ENCODE assay signal across 27 cellular contexts in the genomic region with DNA sequence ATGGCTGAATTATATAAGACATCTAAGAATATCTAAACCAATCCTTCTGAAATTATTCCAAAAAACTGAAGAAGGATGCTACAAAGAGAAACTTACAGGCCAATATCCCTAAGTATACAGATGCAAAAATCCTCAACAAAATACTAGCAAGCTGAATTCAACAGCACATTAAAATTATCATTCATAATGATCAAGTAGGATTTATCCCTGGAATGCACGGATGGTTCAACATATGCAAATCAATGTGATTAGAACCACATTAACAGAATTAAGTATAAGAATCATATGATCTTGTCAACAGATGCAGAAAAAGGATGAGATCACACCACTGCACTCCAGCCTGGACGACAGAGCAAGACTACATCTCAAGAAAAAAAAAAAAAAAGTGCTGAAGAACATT. TPM values are rescaled to one million over a fixed set of nuclear protein-coding genes. Genes with fewer than 3 reads are reported as not detected.
DNase-seq lines count a peak whose midpoint lies in the region; ATAC-seq, FAIRE-seq and TF ChIP-seq lines count a peak whose summit lies in the region.
"Had no signal": no experiment of that assay in that cellular context is flagged by ENCODE, and none has a peak within 500 bp of the region (broad histone marks: within the 10 kb centered on the region; RNA-seq: fewer than 3 reads in every experiment).

No MANE protein-coding gene starts in this region.

- no peak for FAIRE-seq in K562 (lab: Jason Lieb, UNC)
- FAIRE-seq: A204.1, GM12891, GM19239 had no signal

- H3K27me3 Mint-ChIP-seq in endodermal cell (ENCODE audit: insufficient read depth), result no peaks in the 10 kb centered on the region
- H3K27me3 Mint-ChIP-seq: CD4-positive, alpha-beta memory T cell; CD4-positive, CD25-positive, alpha-beta regulatory T cell had no signal

- CTCF ChIA-PET in K562 (lab: Yijun Ruan, JAX; ENCODE audit: low intra/inter-chr PET ratio), result no interaction called here

- no peak overlapping the region for H3K27ac ChIP-seq in Karpas-422 (ENCODE audit: low read length)
- H3K27ac ChIP-seq in K562 (ENCODE audit: extremely low read depth, low read depth, low read length), result no peak overlapping the region
- no peak overlapping the region for H3K27ac ChIP-seq in endodermal cell (ENCODE audit: low read depth, low read length)
- H3K27ac ChIP-seq in dorsolateral prefrontal cortex, result no peak overlapping the region
- H3K27ac ChIP-seq: BLaER1 had no signal

- POLR2A ChIA-PET in K562 (lab: Yijun Ruan, JAX), result no interaction called here

- H3K27me3 ChIP-seq in Karpas-422 (ENCODE audit: low read length) (no peaks in the 10 kb centered on the region), K562 (ENCODE audit: control insufficient read depth in 2 of 2, insufficient read depth in 2 of 2, low read length in 2 of 2) (no peaks in the 10 kb centered on the region), endodermal cell (ENCODE audit: control insufficient read depth, insufficient read depth, low read length, poor library complexity, severe bottlenecking) (no peaks in the 10 kb centered on the region), dorsolateral prefrontal cortex (peaks cover 0 to 3% (median 0%) of the 10 kb centered on the region in 45 donors)
- H3K27me3 ChIP-seq: BE2C, BLaER1 had no signal

- H3K9ac ChIP-seq in Karpas-422 (ENCODE audit: low read length), result no peak overlapping the region
- no peak overlapping the region for H3K9ac ChIP-seq in K562 (ENCODE audit: insufficient read depth in 1 of 2, low read depth in 2 of 2, low read length in 2 of 2)
- no peak overlapping the region for H3K9ac ChIP-seq in endodermal cell (ENCODE audit: extremely low read depth, low read length, poor library complexity, severe bottlenecking)
- H3K9ac ChIP-seq: BLaER1 had no signal

- H3K9me2 ChIP-seq in Karpas-422 (replicated peaks; ENCODE audit: insufficient read depth, low read length), result no peaks in the 10 kb centered on the region

- no peak for TF ChIP-seq POLR2A in K562 (conservative IDR thresholded peaks at IDR 0.05)

- peaks cover 5% of the 10 kb centered on the region for H3K36me3 Mint-ChIP-seq in endodermal cell (ENCODE audit: low read depth)
- H3K36me3 Mint-ChIP-seq: CD14-positive monocyte; CD4-positive, CD25-positive, alpha-beta regulatory T cell had no signal

- peaks cover 2% of the 10 kb centered on the region for H3K9me1 ChIP-seq in K562 (ENCODE audit: control insufficient read depth, insufficient read depth, low read length)

- H3K9me3 ChIP-seq in Karpas-422 (ENCODE audit: low read length) (peaks cover 25% of the 10 kb centered on the region), K562 (replicated peaks; ENCODE audit: control insufficient read depth, insufficient read depth, low read depth, low read length) (peaks cover 2% of the 10 kb centered on the region; the same call in 1 of the 2 replicates), endodermal cell (ENCODE audit: control insufficient read depth, low read length) (peaks cover 52% of the 10 kb centered on the region)
- H3K9me3 ChIP-seq: BE2C had no signal

- no peaks in the 10 kb centered on the region for H3K4me1 ChIP-seq in Karpas-422 (ENCODE audit: low read length)
- no peaks in the 10 kb centered on the region for H3K4me1 ChIP-seq in K562 (replicated peaks in 1 of 2; ENCODE audit: control insufficient read depth in 2 of 2, insufficient read depth in 2 of 2, low read length in 2 of 2)
- no peaks in the 10 kb centered on the region for H3K4me1 ChIP-seq in endodermal cell (ENCODE audit: control insufficient read depth, insufficient read depth, low read length)
- H3K4me1 ChIP-seq: BE2C, BLaER1 had no signal

- no TSS peak for BruUV-seq in K562 (replicated peaks; lab: Mats Ljungman, UMichigan)

- TF ChIP-seq CTCF in K562 (IDR thresholded peaks at IDR 0.05 in 2 of 3, conservative IDR thresholded peaks at IDR 0.05 in 1 of 3; ENCODE audit: insufficient read depth in 2 of 3, low read depth in 1 of 3, low read length in 3 of 3), result no peak
- no peak for TF ChIP-seq CTCF in endodermal cell (conservative IDR thresholded peaks at IDR 0.05)
- TF ChIP-seq CTCF in dorsolateral prefrontal cortex (IDR thresholded peaks at IDR 0.05 in 54 of 56, conservative IDR thresholded peaks at IDR 0.05 in 2 of 56; ENCODE audit: low read depth in 1 of 56, partially characterized antibody in 56 of 56), result no peak

- H3K4me3 ChIP-seq in Karpas-422 (ENCODE audit: low read length) (no peak overlapping the region), K562 (no peak overlapping the region), endodermal cell (ENCODE audit: low read length) (peak overlapping the region; percentile 38), dorsolateral prefrontal cortex (no peak overlapping the region)

- peaks cover 93% of the 10 kb centered on the region for H3K9me3 Mint-ChIP-seq in endodermal cell

- TF ChIP-seq RAD21 in K562 (CRISPR knock-in tag; conservative IDR thresholded peaks at IDR 0.05 in 1 of 2, IDR thresholded peaks at IDR 0.05 in 1 of 2), result no peak

- DNase-seq in Karpas-422 (peak; percentile 39), K562 (ENCODE audit: extremely low read depth in 1 of 4, low spot score in 3 of 4) (no peak), endodermal cell (no peak), dorsolateral prefrontal cortex (no peak), NCI-H748 treated with DMSO at 0.1 percent for 48 hours (lab: John Stamatoyannopoulos, UW) (no peak)
- DNase-seq in activated CD4-positive, alpha-beta T cell treated with anti-CD3 and anti-CD28 coated beads for 4 hours, result no peak
- DNase-seq: 8988T; ACHN; BE2C; C1 segment of cervical spinal cord; CD4-positive, alpha-beta memory T cell; CD4-positive, CD25-positive, alpha-beta regulatory T cell; CD8-positive, alpha-beta memory T cell; COR-L47; DMS 273 treated with DMSO at 0.1 percent for 48 hours; DMS153; DMS53; DMS79; DND-41; EL; GDM1 had no signal

- no peaks in the 10 kb centered on the region for H3K4me1 Mint-ChIP-seq in endodermal cell
- H3K4me1 Mint-ChIP-seq: CD14-positive monocyte; CD4-positive, alpha-beta memory T cell; CD4-positive, CD25-positive, alpha-beta regulatory T cell; CD8-positive, alpha-beta memory T cell had no signal

- no peak for ATAC-seq in K562

- intact Hi-C loops in K562 (cut with micrococcal nuclease) (no loop called here), dorsolateral prefrontal cortex (cut with DNase I) (no loop called here)

- 7% methylated on average over 2 of the region's 2 CpGs for WGBS in K562 (ENCODE audit: insufficient coverage, low coverage, missing lambda C conversion rate)
- 69 to 77% methylated on average over 2 of the region's 2 CpGs for WGBS in endodermal cell (ENCODE audit: insufficient coverage in 1 of 2, insufficient read length in 1 of 2), 2 experiments

- H2AFZ ChIP-seq in Karpas-422 (ENCODE audit: low read length), result no peak overlapping the region
- H2AFZ ChIP-seq in K562 (ENCODE audit: low read depth, low read length), result no peak overlapping the region

- H3K4me2 ChIP-seq in Karpas-422 (ENCODE audit: low read depth, low read length, poor library complexity, severe bottlenecking) (no peak overlapping the region), K562 (ENCODE audit: insufficient read depth, low read length) (no peak overlapping the region)
- H3K4me2 ChIP-seq: BLaER1 had no signal

- no peaks in the 10 kb centered on the region for H3K36me3 ChIP-seq in Karpas-422 (ENCODE audit: insufficient read depth, low read length)
- no peaks in the 10 kb centered on the region for H3K36me3 ChIP-seq in K562 (ENCODE audit: control insufficient read depth, insufficient read depth, low read length)
- no peaks in the 10 kb centered on the region for H3K36me3 ChIP-seq in endodermal cell (ENCODE audit: control insufficient read depth, insufficient read depth, low read length)
- H3K36me3 ChIP-seq: BLaER1 had no signal

- H4K20me1 ChIP-seq in Karpas-422 (ENCODE audit: insufficient read depth, low read depth, low read length) (no peaks in the 10 kb centered on the region), K562 (replicated peaks; ENCODE audit: control insufficient read depth, insufficient read depth, low read length) (no peaks in the 10 kb centered on the region)
- H4K20me1 ChIP-seq: BLaER1 had no signal

- no peak overlapping the region for H3K27ac Mint-ChIP-seq in endodermal cell
- H3K27ac Mint-ChIP-seq: CD14-positive monocyte; CD4-positive, CD25-positive, alpha-beta regulatory T cell; CD8-positive, alpha-beta memory T cell had no signal

- in situ Hi-C loops in K562 (cut with MboI), result no loop called here

- no peak overlapping the region for H3K4me3 Mint-ChIP-seq in endodermal cell
- H3K4me3 Mint-ChIP-seq: CD14-positive monocyte; CD4-positive, CD25-positive, alpha-beta regulatory T cell; CD8-positive, alpha-beta memory T cell had no signal

- no peak for TF ChIP-seq EP300 in K562 (IDR thresholded peaks at IDR 0.05; ENCODE audit: low read length)

- no peaks in the 10 kb centered on the region for H3K79me2 ChIP-seq in Karpas-422 (ENCODE audit: low read length)
- H3K79me2 ChIP-seq in K562 (ENCODE audit: control insufficient read depth, insufficient read depth, low read length), result no peaks in the 10 kb centered on the region

RNA-seq across cellular contexts. Expression of gene ZNF560, which starts 13.3 kb away (rescaled TPM):
- total RNA-seq in Karpas-422 (2014; rRNA removed; shearing (Covaris generic); ENCODE audit: low replicate concordance), result 0.14 TPM in 1 of 2 replicates, not detected in the other
- total RNA-seq in K562 (2011; cell fraction: chromatin; rRNA removed; ENCODE audit: low replicate concordance), result 0.25 TPM in 1 of 2 replicates, not detected in the other
- total RNA-seq in K562 (2011; cell fraction: nucleolus; rRNA removed), result not detected in 2 replicates
- total RNA-seq in K562 (2011; cell fraction: nucleoplasm; rRNA removed), result not detected in 2 replicates
- total RNA-seq in K562 (2014; rRNA removed), result not detected in 2 replicates
- total RNA-seq in K562 (2014; rRNA removed; fragmentation: Illumina TruSeq; extraction: Trizol), result 0.04 TPM in 1 of 2 replicates, not detected in the other
- not detected in 2 replicates for total RNA-seq in K562 (2015; rRNA removed; fragmentation: Illumina TruSeq; extraction: Trizol)
- total RNA-seq in K562 (2021), result 0.09 TPM in 1 of 2 replicates, not detected in the other
- polyA plus RNA-seq in K562 (2011; rRNA removed), result not detected in 2 replicates
- 0.01 TPM in 1 of 2 replicates, not detected in the other for polyA plus RNA-seq in K562 (2011; cell fraction: cytosol; rRNA removed)
- polyA plus RNA-seq in K562 (2011; cell fraction: nucleus; rRNA removed), result not detected in 2 replicates
- polyA plus RNA-seq in K562 (2012), result 0.04 and 0.35 TPM in 2 replicates
- 0.04 and 0.26 TPM in 2 replicates for polyA plus RNA-seq in K562 (2014; fragmentation: Illumina TruSeq; extraction: Trizol)
- under 1 TPM; 0.06 to 0.18 TPM for polyA plus RNA-seq in K562 (2014; fragmentation: Nextera tagmentation; extraction: Ambion mirVana)
- polyA plus RNA-seq in K562 (2014; rRNA removed), result 0.03 and 0.04 TPM in 2 replicates
- not detected in 2 replicates for polyA minus RNA-seq in K562 (2011; rRNA and poly(A)+ RNA removed)
- not detected in 2 replicates for polyA minus RNA-seq in K562 (2011; cell fraction: cytosol; rRNA and poly(A)+ RNA removed)
- polyA minus RNA-seq in K562 (2011; cell fraction: nucleus; rRNA and poly(A)+ RNA removed), result not detected in 2 replicates
- total RNA-seq in endodermal cell, result not detected
- 0.11 TPM for polyA plus RNA-seq in endodermal cell (2013, experiment 1 of 2)
- 0.21 TPM for polyA plus RNA-seq in endodermal cell (2013, experiment 2 of 2)
- total RNA-seq in dorsolateral prefrontal cortex, result 1 to 10 TPM in 2 of 120 experiments, under 1 TPM in 12, not detected in 106; 0.16 to 1.1 (median 0.28) TPM
- total RNA-seq: CD4-positive, alpha-beta memory T cell; CD4-positive, CD25-positive, alpha-beta regulatory T cell; CD8-positive, alpha-beta memory T cell; G401 had no signal
- polyA plus RNA-seq: CD14-positive monocyte; CD4-positive, alpha-beta memory T cell; CD4-positive, CD25-positive, alpha-beta regulatory T cell; CD8-positive, alpha-beta memory T cell had no signal

RNA-seq across cellular contexts. Expression of gene ZNF266, which starts 49.8 kb away (rescaled TPM):
- total RNA-seq in Karpas-422 (2014; rRNA removed; shearing (Covaris generic); ENCODE audit: low replicate concordance), result 21.4 and 54.3 TPM in 2 replicates
- total RNA-seq in K562 (2011; cell fraction: chromatin; rRNA removed; ENCODE audit: low replicate concordance), result 76.6 and 137 TPM in 2 replicates
- total RNA-seq in K562 (2011; cell fraction: nucleolus; rRNA removed), result 48.4 and 57.0 TPM in 2 replicates
- total RNA-seq in K562 (2011; cell fraction: nucleoplasm; rRNA removed), result 61.3 and 61.5 TPM in 2 replicates
- total RNA-seq in K562 (2014; rRNA removed), result 12.7 and 14.0 TPM in 2 replicates
- 23.0 and 27.1 TPM in 2 replicates for total RNA-seq in K562 (2014; rRNA removed; fragmentation: Illumina TruSeq; extraction: Trizol)
- 19.2 and 19.3 TPM in 2 replicates for total RNA-seq in K562 (2015; rRNA removed; fragmentation: Illumina TruSeq; extraction: Trizol)
- total RNA-seq in K562 (2021), result 20.0 and 20.3 TPM in 2 replicates
- polyA plus RNA-seq in K562 (2011; rRNA removed), result 40.9 and 41.8 TPM in 2 replicates
- 6.0 and 12.9 TPM in 2 replicates for polyA plus RNA-seq in K562 (2011; cell fraction: cytosol; rRNA removed)
- polyA plus RNA-seq in K562 (2011; cell fraction: nucleus; rRNA removed), result 110 and 166 TPM in 2 replicates
- polyA plus RNA-seq in K562 (2012), result 15.2 and 24.4 TPM in 2 replicates
- 19.8 and 21.0 TPM in 2 replicates for polyA plus RNA-seq in K562 (2014; fragmentation: Illumina TruSeq; extraction: Trizol)
- polyA plus RNA-seq in K562 (2014; fragmentation: Nextera tagmentation; extraction: Ambion mirVana), result 1 to 10 TPM; 5.9 to 7.6 TPM
- polyA plus RNA-seq in K562 (2014; rRNA removed), result 16.2 and 21.6 TPM in 2 replicates
- 46.3 and 50.6 TPM in 2 replicates for polyA minus RNA-seq in K562 (2011; rRNA and poly(A)+ RNA removed)
- polyA minus RNA-seq in K562 (2011; cell fraction: cytosol; rRNA and poly(A)+ RNA removed), result 8.7 and 11.6 TPM in 2 replicates
- polyA minus RNA-seq in K562 (2011; cell fraction: nucleus; rRNA and poly(A)+ RNA removed), result 34.6 and 57.4 TPM in 2 replicates
- 10 to 100 TPM; 19.7 to 24.6 TPM for total RNA-seq in endodermal cell
- 26.1 TPM for polyA plus RNA-seq in endodermal cell (2013, experiment 1 of 2)
- polyA plus RNA-seq in endodermal cell (2013, experiment 2 of 2), result 25.4 TPM
- total RNA-seq in dorsolateral prefrontal cortex, result 10 to 100 TPM; 10.7 to 38.2 (median 18.7) TPM

RNA-seq across cellular contexts. Expression of gene ZNF426, which starts 53.3 kb away (rescaled TPM):
- 5.7 and 8.1 TPM in 2 replicates for total RNA-seq in Karpas-422 (2014; rRNA removed; shearing (Covaris generic); ENCODE audit: low replicate concordance)
- 13.4 and 21.2 TPM in 2 replicates for total RNA-seq in K562 (2011; cell fraction: chromatin; rRNA removed; ENCODE audit: low replicate concordance)
- 10.4 and 12.2 TPM in 2 replicates for total RNA-seq in K562 (2011; cell fraction: nucleolus; rRNA removed)
- 11.9 and 12.8 TPM in 2 replicates for total RNA-seq in K562 (2011; cell fraction: nucleoplasm; rRNA removed)
- total RNA-seq in K562 (2014; rRNA removed) (6.9 and 7.8 TPM in 2 replicates), K562 (2014; rRNA removed; fragmentation: Illumina TruSeq; extraction: Trizol) (14.3 and 16.6 TPM in 2 replicates), K562 (2015; rRNA removed; fragmentation: Illumina TruSeq; extraction: Trizol) (10.8 and 11.9 TPM in 2 replicates), K562 (2021) (10.9 and 11.3 TPM in 2 replicates), endodermal cell (10 to 100 TPM; 26.0 to 30.0 TPM), dorsolateral prefrontal cortex (10 to 100 TPM; 12.8 to 23.7 (median 18.0) TPM)
- polyA plus RNA-seq in K562 (2011; rRNA removed) (8.8 and 9.5 TPM in 2 replicates), K562 (2014; fragmentation: Illumina TruSeq; extraction: Trizol) (6.6 TPM in 2 replicates), K562 (2014; fragmentation: Nextera tagmentation; extraction: Ambion mirVana) (1 to 10 TPM; 3.2 to 4.8 TPM), K562 (2014; rRNA removed) (4.0 TPM in 2 replicates)
- 2.1 and 4.5 TPM in 2 replicates for polyA plus RNA-seq in K562 (2011; cell fraction: cytosol; rRNA removed)
- 3.8 and 5.0 TPM in 2 replicates for polyA plus RNA-seq in K562 (2011; cell fraction: nucleus; rRNA removed)
- polyA plus RNA-seq in K562 (2012), result 3.8 and 5.4 TPM in 2 replicates
- 36.4 and 44.5 TPM in 2 replicates for polyA minus RNA-seq in K562 (2011; rRNA and poly(A)+ RNA removed)
- polyA minus RNA-seq in K562 (2011; cell fraction: cytosol; rRNA and poly(A)+ RNA removed), result 5.8 and 10.4 TPM in 2 replicates
- 5.0 and 10.2 TPM in 2 replicates for polyA minus RNA-seq in K562 (2011; cell fraction: nucleus; rRNA and poly(A)+ RNA removed)
- polyA plus RNA-seq in endodermal cell (2013, experiment 1 of 2), result 11.7 TPM
- 11.6 TPM for polyA plus RNA-seq in endodermal cell (2013, experiment 2 of 2)
